Comparison of ENCODE assay signal across 8 cellular contexts in the genomic region with DNA sequence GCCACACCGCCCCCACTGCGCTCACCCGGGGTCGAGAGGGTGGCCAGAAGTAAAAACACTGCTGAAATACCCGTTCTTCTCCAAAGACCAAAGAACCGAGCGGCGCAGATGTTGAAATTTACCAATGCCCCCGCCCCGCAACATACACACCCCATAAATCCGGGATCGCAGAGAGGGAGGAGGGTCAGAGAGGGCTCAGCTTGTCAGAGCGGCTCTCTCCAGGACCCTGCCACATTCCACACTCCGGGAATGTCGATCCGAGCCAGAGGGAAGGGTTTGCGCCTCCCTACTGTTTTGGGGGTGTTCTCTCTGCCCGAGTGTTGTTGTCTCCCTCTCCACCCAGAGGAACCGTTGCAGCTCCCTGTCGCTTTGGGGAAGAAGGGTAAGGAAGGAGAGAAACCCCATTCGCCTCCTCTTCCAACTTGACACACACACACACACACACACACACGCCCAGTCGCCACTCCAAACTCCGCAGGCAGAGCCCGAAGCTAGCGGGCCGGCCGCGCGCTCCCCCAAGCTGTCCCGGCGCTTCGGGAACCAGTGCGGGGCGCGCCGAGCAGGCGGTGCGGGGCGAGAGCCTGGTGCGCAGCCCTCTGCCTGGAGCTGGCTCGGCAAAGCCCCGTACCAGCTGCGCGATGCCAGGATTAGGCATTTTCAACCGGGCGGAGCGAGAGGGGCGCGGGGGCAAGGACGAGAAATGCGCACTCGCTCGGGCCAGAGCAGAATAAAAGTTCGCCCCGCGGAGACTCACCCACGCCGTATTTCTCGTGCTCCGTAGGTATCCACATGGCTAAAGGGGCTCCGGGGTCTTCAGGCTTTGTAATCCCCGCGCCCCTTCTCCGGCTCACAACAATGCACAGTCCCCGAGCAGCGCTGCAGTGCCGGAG. TPM values are rescaled to one million over a fixed set of nuclear protein-coding genes. Genes with fewer than 3 reads are reported as not detected.
A peak's percentile ranks its signal among the peaks of the same experiment; 100 is the strongest.
DNase-seq lines count a peak whose midpoint lies in the region; ATAC-seq and TF ChIP-seq lines count a peak whose summit lies in the region.

No MANE protein-coding gene starts in this region.

- no peaks in the 10 kb centered on the region for H3K36me3 Mint-ChIP-seq in activated CD8-positive, alpha-beta memory T cell treated with anti-CD3 and anti-CD28 coated beads, Interleukin-2, amount 10 ng/mL, durations not matched to agents 7 days and 5 days

- H3K4me3 ChIP-seq in epithelial cell of proximal tubule (ENCODE audit: low read depth, low read length): peak overlapping the region; percentile 92
- H3K4me3 ChIP-seq in mononuclear cell (ENCODE audit: low read length): peak overlapping the region; percentile 95
- H3K4me3 ChIP-seq in suprapubic skin: peak overlapping the region; percentile 96

- H3K36me3 ChIP-seq in suprapubic skin: no peaks in the 10 kb centered on the region

- H3K27me3 Mint-ChIP-seq in activated CD8-positive, alpha-beta memory T cell treated with anti-CD3 and anti-CD28 coated beads, Interleukin-2, amount 10 ng/mL, durations not matched to agents 7 days and 5 days: peaks cover 44% of the 10 kb centered on the region

- no peak for ATAC-seq in activated CD4-positive, CD25-positive, alpha-beta regulatory T cell treated with anti-CD3 and anti-CD28 coated beads, Interleukin-2, amount 50 U/mL, for 24 hours
- peak; percentile 2 for ATAC-seq in HG02798 (IDR thresholded peaks at IDR 0.05; ENCODE audit: poor library complexity, unreplicated experiment)
- peak; percentile 9 for ATAC-seq in activated CD8-positive, alpha-beta memory T cell treated with anti-CD3 and anti-CD28 coated beads, Interleukin-2, amount 10 ng/mL, durations not matched to agents 7 days and 5 days

- H3K4me1 ChIP-seq in mononuclear cell (ENCODE audit: insufficient read depth, low read length) (peaks cover 32% of the 10 kb centered on the region), suprapubic skin (peaks cover 30% of the 10 kb centered on the region)

- no peak for TF ChIP-seq EP300 in suprapubic skin (IDR thresholded peaks at IDR 0.05)

- no peak overlapping the region for H3K27ac Mint-ChIP-seq in activated CD8-positive, alpha-beta memory T cell treated with anti-CD3 and anti-CD28 coated beads, Interleukin-2, amount 10 ng/mL, durations not matched to agents 7 days and 5 days

- under 1% methylated on average over 33 of the region's 68 CpGs for WGBS in suprapubic skin

- H3K27me3 ChIP-seq in mononuclear cell (ENCODE audit: insufficient read depth, low read length): peaks cover 41% of the 10 kb centered on the region
- H3K27me3 ChIP-seq in suprapubic skin: no peaks in the 10 kb centered on the region

- CTCF ChIA-PET in activated CD8-positive, alpha-beta memory T cell treated with anti-CD3 and anti-CD28 coated beads, Interleukin-2, amount 10 ng/mL, durations not matched to agents 7 days and 5 days (lab: Charles Lee): interaction anchor here (1.2 to 1.3 kb wide), 3 partner anchors 9 to 453 kb away, joined by 3 to 5 read pairs (median 3); no protein-coding TSS in a partner anchor

- H3K4me3 Mint-ChIP-seq in activated CD8-positive, alpha-beta memory T cell treated with anti-CD3 and anti-CD28 coated beads, Interleukin-2, amount 10 ng/mL, durations not matched to agents 7 days and 5 days: peak overlapping the region; percentile 87

- peak overlapping the region; percentile 72 for H3K27ac ChIP-seq in suprapubic skin

- peak; percentile 2 for DNase-seq in activated CD4-positive, CD25-positive, alpha-beta regulatory T cell treated with anti-CD3 and anti-CD28 coated beads, Interleukin-2, amount 50 U/mL, for 16 hours (ENCODE audit: low read depth, low spot score)
- DNase-seq in NCI-H2227 treated with DMSO at 0.1 percent for 48 hours (lab: John Stamatoyannopoulos, UW) (peak; percentile 57), epithelial cell of proximal tubule (ENCODE audit: low read depth) (no peak), suprapubic skin (ENCODE audit: low spot score in 2 of 2) (peak; percentile 80 to 81)
- DNase-seq in activated CD8-positive, alpha-beta memory T cell treated with anti-CD3 and anti-CD28 coated beads, Interleukin-2, amount 10 ng/mL, durations not matched to agents 7 days and 5 days: peak; percentile 48

- TF ChIP-seq POLR2A in suprapubic skin (IDR thresholded peaks at IDR 0.05): no peak

- H3K9me3 Mint-ChIP-seq in activated CD8-positive, alpha-beta memory T cell treated with anti-CD3 and anti-CD28 coated beads, Interleukin-2, amount 10 ng/mL, durations not matched to agents 7 days and 5 days (ENCODE audit: low read depth): no peaks in the 10 kb centered on the region

- H3K9me3 ChIP-seq in mononuclear cell (ENCODE audit: low read depth, low read length): no peaks in the 10 kb centered on the region
- H3K9me3 ChIP-seq in suprapubic skin: no peaks in the 10 kb centered on the region

- H3K4me1 Mint-ChIP-seq in activated CD8-positive, alpha-beta memory T cell treated with anti-CD3 and anti-CD28 coated beads, Interleukin-2, amount 10 ng/mL, durations not matched to agents 7 days and 5 days: peaks cover 31% of the 10 kb centered on the region

- TF ChIP-seq CTCF in epithelial cell of proximal tubule (conservative IDR thresholded peaks at IDR 0.05; ENCODE audit: low read depth, low read length): no peak
- no peak for TF ChIP-seq CTCF in suprapubic skin (IDR thresholded peaks at IDR 0.05)

RNA-seq across cellular contexts. Expression of a gene that starts 0.6 kb away (rescaled TPM):
- total RNA-seq in activated CD8-positive, alpha-beta memory T cell treated with anti-CD3 and anti-CD28 coated beads, Interleukin-2, amount 10 ng/mL, durations not matched to agents 7 days and 5 days: under 1 TPM; 0.64 to 0.87 TPM
- total RNA-seq in epithelial cell of proximal tubule (10.0 and 10.6 TPM in 2 replicates), mononuclear cell (5.6 TPM), suprapubic skin (10 to 100 TPM in 2 of 4 donors, 1 to 10 TPM in 2; 6.4 to 20.5 (median 9.7) TPM)

RNA-seq across cellular contexts. Expression of a gene that starts 0.9 kb away (rescaled TPM):
- 10 to 100 TPM; 15.8 to 16.4 TPM for total RNA-seq in activated CD8-positive, alpha-beta memory T cell treated with anti-CD3 and anti-CD28 coated beads, Interleukin-2, amount 10 ng/mL, durations not matched to agents 7 days and 5 days
- total RNA-seq in epithelial cell of proximal tubule (17.3 and 19.0 TPM in 2 replicates), mononuclear cell (62.8 TPM), suprapubic skin (10 to 100 TPM; 16.5 to 31.9 (median 25.5) TPM)

Comparison
In these comparisons a context has a peak if more than half of its experiments do, and no peak if none do; other contexts are left out.
1. ATAC-seq: peak in HG02798 (single experiment) and activated CD8-positive, alpha-beta memory T cell treated with anti-CD3 and anti-CD28 coated beads, Interleukin-2, amount 10 ng/mL, durations not matched to agents 7 days and 5 days (single experiment); none in activated CD4-positive, CD25-positive, alpha-beta regulatory T cell treated with anti-CD3 and anti-CD28 coated beads, Interleukin-2, amount 50 U/mL, for 24 hours (0 of 2).
2. Peak in every context shown above with its lines, with median percentiles within 50 percentile points of each other: H3K4me3 ChIP-seq.